Comparison of ENCODE assay signal across 22 cellular contexts in genomic region chr7:27062946-27063345, GRCh38. TPM values are rescaled to one million over a fixed set of nuclear protein-coding genes. Genes with fewer than 3 reads are reported as not detected.
"Had no signal": no experiment of that assay in that cellular context is flagged by ENCODE, and none has a peak within 500 bp of the region (broad histone marks: within the 10 kb centered on the region; RNA-seq: fewer than 3 reads in every experiment).

No MANE protein-coding gene starts in this region.

- DNase-seq: activated B cell treated with CpG ODN at 0.5 μM for 24 hours; activated CD4-positive, alpha-beta T cell treated with anti-CD3 and anti-CD28 coated beads for 1 hour; activated CD4-positive, alpha-beta T cell treated with anti-CD3 and anti-CD28 coated beads, Interleukin-2, amount 10 ng/mL, durations not matched to agents 24 days and 14 days; activated CD4-positive, alpha-beta T cell treated with anti-CD3 and anti-CD28 coated beads, Interleukin-2, amount 50 U/mL, for 48 hours; activated CD8-positive, alpha-beta memory T cell treated with anti-CD3 and anti-CD28 coated beads, Interleukin-2, amount 10 ng/mL, durations not matched to agents 7 days and 5 days; activated effector memory CD4-positive, alpha-beta T cell treated with Interleukin-2 at 50 U/mL for 16 hours; activated naive CD4-positive, alpha-beta T cell treated with Interleukin-2 at 50 U/mL for 16 hours; activated naive CD8-positive, alpha-beta T cell treated with anti-CD3 and anti-CD28 coated beads, Interleukin-2, amount 50 U/mL, for 24 hours; activated T-cell treated with anti-CD3 and anti-CD28 coated beads, Interleukin-2, amount 50 U/mL, for 24 hours; amygdala; cerebellar nuclear complex; Karpas-422; NCI-H1105 treated with DMSO at 0.1 percent for 48 hours; NCI-H1436 treated with DMSO at 0.1 percent for 48 hours; NCI-H187; NCI-H2081; NCI-H446; NCI-H524; PC-3; SHP77 treated with DMSO at 0.1 percent for 48 hours had no signal

- ATAC-seq: activated CD8-positive, alpha-beta memory T cell treated with anti-CD3 and anti-CD28 coated beads, Interleukin-2, amount 10 ng/mL, durations not matched to agents 7 days and 5 days; activated naive CD4-positive, alpha-beta T cell treated with anti-CD3 and anti-CD28 coated beads, Interleukin-2, amount 50 U/mL, for 72 hours; activated naive CD8-positive, alpha-beta T cell treated with anti-CD3 and anti-CD28 coated beads, Interleukin-2, amount 50 U/mL, for 24 hours; PC-3 had no signal

RNA-seq across cellular contexts. Expression of gene HOXA2, which starts 39.5 kb away (rescaled TPM):
- total RNA-seq: activated B cell treated with CpG ODN at 0.5 μM for 24 hours; activated CD4-positive, alpha-beta T cell treated with anti-CD3 and anti-CD28 coated beads, Interleukin-2, amount 10 ng/mL, durations not matched to agents 24 days and 14 days; activated CD8-positive, alpha-beta memory T cell treated with anti-CD3 and anti-CD28 coated beads, Interleukin-2, amount 10 ng/mL, durations not matched to agents 7 days and 5 days; activated naive CD4-positive, alpha-beta T cell treated with anti-CD3 and anti-CD28 coated beads, Interleukin-2, amount 50 U/mL, for 72 hours; activated T-helper 1 cell treated with anti-CD3 and anti-CD28 coated beads, Interleukin-12 subunit alpha, Interleukin-12 subunit beta, Interleukin-2, Interleukin-4 antibody, amounts not matched to agents 30 ng/mL and 10 ng/mL and 1 ng/mL, durations not matched to agents 14 hours and 24 hours and 36 hours had no signal
